In genomic region chr16:31118223-31119155, GRCh38 we compare ENCODE assay signal across 6 cellular contexts. TPM values are rescaled to one million over a fixed set of nuclear protein-coding genes. Genes with fewer than 3 reads are reported as not detected.
DNase-seq lines count a peak whose midpoint lies in the region; ATAC-seq lines count a peak whose summit lies in the region.

No MANE protein-coding gene starts in this region.

- intact Hi-C loops in posterior cingulate gyrus (cut with DNase I): loop anchor here (10.0 kb wide), 1 partner anchor 336 kb away; the partner anchor contains the start of gene ARMC5

- DNase-seq in AML-193 (lab: John Stamatoyannopoulos, UW) (peak; percentile 57 to 64), RPMI7951 (ENCODE audit: low read depth) (peak; percentile 65), posterior cingulate gyrus (no peak), UCSD-AML1 (lab: John Stamatoyannopoulos, UW; ENCODE audit: unreplicated experiment) (no peak)

- no peak for ATAC-seq in HG03175 (IDR thresholded peaks at IDR 0.05; ENCODE audit: unreplicated experiment)

- H3K4me3 ChIP-seq in iPS-11a (ENCODE audit: low read depth, low read length): peak overlapping the region; percentile 52

RNA-seq across cellular contexts. Expression of gene KAT8, which starts 1.0 kb away (rescaled TPM):
- total RNA-seq in RPMI7951 (2014; rRNA removed; shearing (Covaris generic)): 25.5 and 31.0 TPM in 2 replicates

RNA-seq across cellular contexts. Expression of gene BCKDK, which starts 10.3 kb away (rescaled TPM):
- 33.9 and 42.7 TPM in 2 replicates for total RNA-seq in RPMI7951 (2014; rRNA removed; shearing (Covaris generic))

RNA-seq across cellular contexts. Expression of gene PRSS8, which starts 17.0 kb away (rescaled TPM):
- total RNA-seq in RPMI7951 (2014; rRNA removed; shearing (Covaris generic)): not detected in 2 replicates

RNA-seq across cellular contexts. Expression of gene VKORC1, which starts 23.9 kb away (rescaled TPM):
- 212 and 281 TPM in 2 replicates for total RNA-seq in RPMI7951 (2014; rRNA removed; shearing (Covaris generic))

RNA-seq across cellular contexts. Expression of gene PRSS53, which starts 29.7 kb away (rescaled TPM):
- 0.60 and 1.3 TPM in 2 replicates for total RNA-seq in RPMI7951 (2014; rRNA removed; shearing (Covaris generic))

Comparison
In these comparisons a context has a peak if more than half of its experiments do, and no peak if none do; other contexts are left out.
1. DNase-seq: peak in AML-193 (2 of 2) and RPMI7951 (single experiment); none in posterior cingulate gyrus (0 of 10) and UCSD-AML1 (single experiment).